ENCODE assay signal across 1 cellular context in the genomic region with DNA sequence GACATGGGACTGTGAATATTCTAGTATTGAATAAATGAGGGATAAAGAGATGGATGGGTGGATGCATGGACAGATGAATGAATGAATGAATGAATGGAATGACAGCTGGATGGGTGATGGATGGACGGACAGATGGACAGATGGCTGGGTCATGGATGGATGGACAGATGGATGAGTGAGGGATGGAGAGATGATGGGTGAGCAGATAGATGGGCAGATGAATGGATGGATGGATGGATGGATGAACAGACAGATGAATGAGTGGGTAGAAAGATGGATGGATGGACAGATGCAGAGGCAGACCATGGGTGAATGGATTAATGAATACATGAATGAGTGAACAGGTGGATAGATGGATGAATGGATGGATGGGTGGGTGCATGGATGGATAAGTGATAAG.
TF ChIP-seq lines count a peak whose summit lies in the region.

No MANE protein-coding gene starts in this region.

TF ChIP-seq in HepG2, 621 proteins besides CTCF, POLR2A, EP300 and RAD21 (continued from another document):
- 0 out of 2 replicates have a peak, but pooled peaks have one; percentile 23 for TF ChIP-seq SKIL (CRISPR knock-in tag; IDR thresholded peaks at IDR 0.05; ENCODE audit: borderline replicate concordance)
TF ChIP-seq in HepG2: peak in this region for 4.
